Comparison of ENCODE assay signal across 1 cellular context in genomic region chr17:79778504-79779087, GRCh38.
TF ChIP-seq lines count a peak whose summit lies in the region.

No MANE protein-coding gene starts in this region.

TF ChIP-seq in HepG2, 621 proteins besides CTCF, POLR2A, EP300 and RAD21 (continued from another document and continues in another):
- TF ChIP-seq ATF1 (CRISPR knock-in tag; IDR thresholded peaks at IDR 0.05) (no peak), GATAD2A (CRISPR knock-in tag; IDR thresholded peaks at IDR 0.05) (no peak), ZNF543 (CRISPR knock-in tag; IDR thresholded peaks at IDR 0.05) (no peak), ZNF30 (CRISPR knock-in tag; IDR thresholded peaks at IDR 0.05) (no peak), PBX2 (CRISPR knock-in tag; IDR thresholded peaks at IDR 0.05) (no peak), FOXO4 (CRISPR knock-in tag; conservative IDR thresholded peaks at IDR 0.05) (no peak), IRF9 (CRISPR knock-in tag; IDR thresholded peaks at IDR 0.05; ENCODE audit: borderline replicate concordance) (no peak), THAP8 (CRISPR knock-in tag; IDR thresholded peaks at IDR 0.05; ENCODE audit: borderline replicate concordance) (no peak), KIAA2018 (CRISPR knock-in tag; IDR thresholded peaks at IDR 0.05; ENCODE audit: borderline replicate concordance) (no peak), ARNT (IDR thresholded peaks at IDR 0.05) (no peak), ZNF549 (CRISPR knock-in tag; IDR thresholded peaks at IDR 0.05) (no peak), ZNF567 (CRISPR knock-in tag; IDR thresholded peaks at IDR 0.05; ENCODE audit: borderline replicate concordance) (no peak), CSRNP2 (CRISPR knock-in tag; conservative IDR thresholded peaks at IDR 0.05; ENCODE audit: low read depth) (no peak), NRL (CRISPR knock-in tag; IDR thresholded peaks at IDR 0.05; ENCODE audit: borderline replicate concordance) (no peak), ZNF546 (CRISPR knock-in tag; conservative IDR thresholded peaks at IDR 0.05) (no peak), ZNF350 (CRISPR knock-in tag; IDR thresholded peaks at IDR 0.05; ENCODE audit: borderline replicate concordance, low read depth) (no peak), GATAD1 (CRISPR knock-in tag; IDR thresholded peaks at IDR 0.05) (no peak), DNMT3B (CRISPR knock-in tag; conservative IDR thresholded peaks at IDR 0.05) (no peak), ZNF775 (CRISPR knock-in tag; IDR thresholded peaks at IDR 0.05; ENCODE audit: borderline replicate concordance) (no peak), PRDM15 (CRISPR knock-in tag; IDR thresholded peaks at IDR 0.05) (peak; percentile 96), FOXC1 (CRISPR knock-in tag; IDR thresholded peaks at IDR 0.05; ENCODE audit: borderline replicate concordance) (no peak), ZNF790 (CRISPR knock-in tag; IDR thresholded peaks at IDR 0.05; ENCODE audit: borderline replicate concordance) (0 out of 2 replicates have a peak, but pooled peaks have one; percentile 30), SCMH1 (CRISPR knock-in tag; IDR thresholded peaks at IDR 0.05; ENCODE audit: borderline replicate concordance) (no peak), ETS1 (CRISPR knock-in tag; IDR thresholded peaks at IDR 0.05) (peak; percentile 42; the same call in 1 of the 2 replicates), ZEB1 (IDR thresholded peaks at IDR 0.05; ENCODE audit: insufficient replicate concordance, low read depth) (no peak), CCDC6 (CRISPR knock-in tag; IDR thresholded peaks at IDR 0.05) (no peak), ZNF251 (CRISPR knock-in tag; IDR thresholded peaks at IDR 0.05) (no peak), ZNF296 (CRISPR knock-in tag; conservative IDR thresholded peaks at IDR 0.05) (no peak), HNRNPUL1 (IDR thresholded peaks at IDR 0.05; ENCODE audit: low read depth, low read length) (no peak), ZFP82 (CRISPR knock-in tag; IDR thresholded peaks at IDR 0.05; ENCODE audit: borderline replicate concordance) (no peak), HNRNPLL (IDR thresholded peaks at IDR 0.05; ENCODE audit: low read depth, low read length, poor library complexity, severe bottlenecking) (no peak), ZNF143 (CRISPR knock-in tag; IDR thresholded peaks at IDR 0.05) (no peak), ZNF781 (CRISPR knock-in tag; IDR thresholded peaks at IDR 0.05; ENCODE audit: borderline replicate concordance, not compliant biosample characterization) (no peak), ZNF207 (IDR thresholded peaks at IDR 0.05; ENCODE audit: borderline replicate concordance) (no peak), KDM1A (CRISPR knock-in tag; IDR thresholded peaks at IDR 0.05) (no peak), PITX1 (CRISPR knock-in tag; IDR thresholded peaks at IDR 0.05) (0 out of 2 replicates have a peak, but pooled peaks have one; percentile 19), SALL1 (CRISPR knock-in tag; IDR thresholded peaks at IDR 0.05) (peak; percentile 19; the same call in 1 of the 2 replicates), RARA (CRISPR knock-in tag; IDR thresholded peaks at IDR 0.05) (no peak), MYPOP (CRISPR knock-in tag; IDR thresholded peaks at IDR 0.05) (no peak), PLSCR1 (CRISPR knock-in tag; IDR thresholded peaks at IDR 0.05; ENCODE audit: borderline replicate concordance) (no peak), JUN (CRISPR knock-in tag; IDR thresholded peaks at IDR 0.05) (no peak), ZNF552 (CRISPR knock-in tag; IDR thresholded peaks at IDR 0.05; ENCODE audit: borderline replicate concordance) (no peak), HNF4A (CRISPR knock-in tag; IDR thresholded peaks at IDR 0.05) (no peak)
